Comparison of ENCODE assay signal across 14 cellular contexts in the genomic region with DNA sequence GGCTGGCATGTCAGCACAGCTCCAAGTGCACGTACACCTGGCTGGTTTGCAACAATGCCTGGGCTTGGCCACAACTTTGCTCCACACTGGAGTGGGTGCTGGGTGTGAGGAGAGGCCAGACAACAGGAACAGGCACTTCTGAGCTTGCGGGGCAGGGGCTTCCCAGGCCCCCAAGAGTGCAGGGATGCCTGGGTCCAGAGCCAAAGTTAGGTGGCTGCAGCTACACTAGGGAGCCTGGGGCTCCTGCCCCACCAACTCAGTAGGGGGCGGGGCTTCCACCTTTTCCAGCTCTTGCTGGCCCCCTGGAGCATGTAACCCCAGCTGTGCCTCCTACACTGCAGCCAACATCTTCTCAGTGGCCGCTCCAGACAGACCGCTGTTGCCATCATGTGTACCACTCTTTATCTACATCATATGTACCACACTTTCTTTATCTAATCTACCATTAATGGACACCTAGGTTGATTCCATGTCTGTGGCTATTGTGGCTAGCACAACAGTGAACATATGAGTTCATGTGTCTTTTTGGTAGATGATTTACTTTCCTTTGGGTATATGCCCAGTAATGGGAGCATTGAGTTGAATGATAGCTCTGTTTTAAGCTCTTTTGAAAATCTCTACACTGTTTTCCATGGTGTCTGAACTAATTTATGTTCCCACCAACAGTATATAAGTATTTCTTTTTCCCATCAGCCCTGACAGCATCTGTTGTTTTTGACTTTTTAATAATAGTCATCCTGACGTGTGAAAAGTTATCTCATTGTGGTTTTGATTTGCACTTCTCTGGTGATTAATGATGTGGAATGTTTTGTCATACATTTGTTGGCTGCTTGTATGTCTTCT.
A peak's percentile ranks its signal among the peaks of the same experiment; 100 is the strongest.
DNase-seq lines count a peak whose midpoint lies in the region; ATAC-seq, FAIRE-seq and TF ChIP-seq lines count a peak whose summit lies in the region.
"Had no signal": no experiment of that assay in that cellular context is flagged by ENCODE, and none has a peak within 500 bp of the region (broad histone marks: within the 10 kb centered on the region; RNA-seq: fewer than 3 reads in every experiment).

No MANE protein-coding gene starts in this region.

- dilution Hi-C loops in keratinocyte (cut with MboI; ENCODE audit: extremely low pct_ligation_motif_present, low sequenced_read_pairs): no loop called here

- H2AFZ ChIP-seq in astrocyte (ENCODE audit: low read depth, low read length) (no peak overlapping the region), keratinocyte (ENCODE audit: control insufficient read depth, low read length) (peak overlapping the region; percentile 51)

- no peaks in the 10 kb centered on the region for H3K4me1 Mint-ChIP-seq in astrocyte (ENCODE audit: low read depth, unreplicated experiment)
- H3K4me1 Mint-ChIP-seq: T-helper 17 cell had no signal

- no peak overlapping the region for H3K4me3 ChIP-seq in astrocyte (ENCODE audit: insufficient read depth, low read depth, low read length)
- H3K4me3 ChIP-seq in keratinocyte (ENCODE audit: control insufficient read depth in 2 of 3, extremely low read depth in 1 of 3, insufficient read depth in 2 of 3, low read depth in 1 of 3, low read length in 3 of 3): no peak overlapping the region
- H3K4me3 ChIP-seq: stomach had no signal

- no peaks in the 10 kb centered on the region for H3K79me2 ChIP-seq in astrocyte (ENCODE audit: insufficient read depth, low read length)
- H3K79me2 ChIP-seq in keratinocyte (ENCODE audit: control insufficient read depth, insufficient read depth, low read length): no peaks in the 10 kb centered on the region

- H3K4me3 Mint-ChIP-seq in astrocyte (ENCODE audit: unreplicated experiment): no peak overlapping the region
- H3K4me3 Mint-ChIP-seq: activated CD4-positive, alpha-beta memory T cell treated with anti-CD3 and anti-CD28 coated beads for 36 hours; T-helper 17 cell had no signal

- no peak overlapping the region for H3K9ac ChIP-seq in astrocyte (ENCODE audit: low read length)
- no peak overlapping the region for H3K9ac ChIP-seq in keratinocyte (ENCODE audit: control insufficient read depth, extremely low read depth, insufficient read depth, low read length)

- no peaks in the 10 kb centered on the region for H3K9me3 Mint-ChIP-seq in astrocyte (ENCODE audit: unreplicated experiment)

- H3K27ac ChIP-seq in astrocyte (ENCODE audit: low read depth, low read length): no peak overlapping the region
- H3K27ac ChIP-seq in keratinocyte (ENCODE audit: control insufficient read depth, insufficient read depth, low read length): peak overlapping the region; percentile 72
- H3K27ac ChIP-seq: stomach had no signal

- H3K4me2 ChIP-seq in astrocyte (ENCODE audit: low read length): no peak overlapping the region
- H3K4me2 ChIP-seq in keratinocyte (ENCODE audit: control insufficient read depth, extremely low read depth, insufficient read depth, low read depth, low read length): peak overlapping the region; percentile 27

- ATAC-seq in GM18498 (IDR thresholded peaks at IDR 0.05; ENCODE audit: unreplicated experiment): peak; percentile 51
- ATAC-seq: Panc1, T-helper 17 cell had no signal

- TF ChIP-seq CTCF in astrocyte (IDR thresholded peaks at IDR 0.05; ENCODE audit: insufficient read depth, low read depth, low read length) (no peak), keratinocyte (optimal IDR thresholded peaks at IDR 0.05 in 1 of 3, IDR thresholded peaks at IDR 0.05 in 1 of 3, conservative IDR thresholded peaks at IDR 0.05 in 1 of 3; ENCODE audit: extremely low read depth in 1 of 3, insufficient read depth in 2 of 3, low read length in 3 of 3) (no peak)

- H3K9me1 ChIP-seq in keratinocyte (ENCODE audit: control insufficient read depth, extremely low read depth, insufficient read depth, low read length): no peaks in the 10 kb centered on the region

- H3K27me3 ChIP-seq in astrocyte (ENCODE audit: insufficient read depth, low read length): no peaks in the 10 kb centered on the region
- H3K27me3 ChIP-seq in keratinocyte (ENCODE audit: control insufficient read depth, extremely low read depth, insufficient read depth, low read length): no peaks in the 10 kb centered on the region
- H3K27me3 ChIP-seq: stomach had no signal

- H3K4me1 ChIP-seq in astrocyte (ENCODE audit: insufficient read depth, low read length): no peaks in the 10 kb centered on the region
- peaks cover 21% of the 10 kb centered on the region for H3K4me1 ChIP-seq in keratinocyte (ENCODE audit: control insufficient read depth, extremely low read depth, insufficient read depth, low read length)
- H3K4me1 ChIP-seq: stomach had no signal

- DNase-seq in HCEC 1CT (peak; percentile 71), astrocyte (ENCODE audit: low read depth) (peak; percentile 70), keratinocyte (ENCODE audit: low read depth, low spot score) (peak; percentile 33), DMS79 (lab: John Stamatoyannopoulos, UW) (no peak), germinal center (ENCODE audit: low spot score) (no peak), NCI-H1048 (lab: John Stamatoyannopoulos, UW) (no peak), NCI-H2107 treated with DMSO at 0.1 percent for 48 hours (lab: John Stamatoyannopoulos, UW; ENCODE audit: unreplicated experiment) (no peak)
- DNase-seq: activated CD4-positive, alpha-beta memory T cell treated with anti-CD3 and anti-CD28 coated beads for 36 hours; DND-41; stomach; T-helper 17 cell had no signal

- H4K20me1 ChIP-seq in astrocyte (ENCODE audit: insufficient read depth, low read length) (no peaks in the 10 kb centered on the region), keratinocyte (ENCODE audit: control insufficient read depth, extremely low read depth, insufficient read depth, low read length) (no peaks in the 10 kb centered on the region)

- no peaks in the 10 kb centered on the region for H3K27me3 Mint-ChIP-seq in astrocyte (ENCODE audit: low read depth, unreplicated experiment)
- H3K27me3 Mint-ChIP-seq: activated CD4-positive, alpha-beta memory T cell treated with anti-CD3 and anti-CD28 coated beads for 36 hours; T-helper 17 cell had no signal

- H3K36me3 ChIP-seq in astrocyte (ENCODE audit: insufficient read depth, low read length) (no peaks in the 10 kb centered on the region), keratinocyte (ENCODE audit: control insufficient read depth in 2 of 2, extremely low read depth in 1 of 2, insufficient read depth in 2 of 2, low read length in 2 of 2) (no peaks in the 10 kb centered on the region)
- H3K36me3 ChIP-seq: stomach had no signal

- no peaks in the 10 kb centered on the region for H3K36me3 Mint-ChIP-seq in astrocyte (ENCODE audit: low read depth, unreplicated experiment)
- H3K36me3 Mint-ChIP-seq: activated CD4-positive, alpha-beta memory T cell treated with anti-CD3 and anti-CD28 coated beads for 36 hours had no signal

- H3K27ac Mint-ChIP-seq in astrocyte (ENCODE audit: unreplicated experiment): no peak overlapping the region
- H3K27ac Mint-ChIP-seq: activated CD4-positive, alpha-beta memory T cell treated with anti-CD3 and anti-CD28 coated beads for 36 hours; T-helper 17 cell had no signal

- H3K9me3 ChIP-seq in astrocyte (ENCODE audit: insufficient read depth, low read depth, low read length) (no peaks in the 10 kb centered on the region), keratinocyte (ENCODE audit: control insufficient read depth, low read depth, low read length) (no peaks in the 10 kb centered on the region)
- H3K9me3 ChIP-seq: stomach had no signal

- FAIRE-seq in astrocyte (lab: Jason Lieb, UNC) (no peak), keratinocyte (lab: Jason Lieb, UNC) (peak; percentile 61)
- FAIRE-seq: GM12891 had no signal

Comparison
In these comparisons a context has a peak if more than half of its experiments do, and no peak if none do; other contexts are left out.
1. DNase-seq: peak in HCEC 1CT (single experiment), astrocyte (single experiment) and keratinocyte (single experiment); none in DMS79 (single experiment), germinal center (single experiment), NCI-H1048 (single experiment) and NCI-H2107 treated with DMSO at 0.1 percent for 48 hours (single experiment).